In genomic region chr9:72701510-72701909, GRCh38 we compare ENCODE assay signal across 1 cellular context.
TF ChIP-seq lines count a peak whose summit lies in the region.

No MANE protein-coding gene starts in this region.

TF ChIP-seq in GM23338, 12 proteins besides CTCF, POLR2A, EP300 and RAD21 (continued from another document):
- TF ChIP-seq REST (IDR thresholded peaks at IDR 0.05; ENCODE audit: unreplicated experiment), result no peak
- TF ChIP-seq NANOG (IDR thresholded peaks at IDR 0.05; ENCODE audit: borderline replicate concordance), result no peak
- TF ChIP-seq CREB1 (CRISPR knock-in tag; IDR thresholded peaks at IDR 0.05; ENCODE audit: low read depth), result no peak
- no peak for TF ChIP-seq ZNF462 (CRISPR knock-in tag; IDR thresholded peaks at IDR 0.05)
